ENCODE assay signal across 9 cellular contexts in genomic region chr3:171168086-171168485, GRCh38.
A peak's percentile ranks its signal among the peaks of the same experiment; 100 is the strongest.
DNase-seq lines count a peak whose midpoint lies in the region; TF ChIP-seq lines count a peak whose summit lies in the region.
"Had no signal": no experiment of that assay in that cellular context is flagged by ENCODE, and none has a peak within 500 bp of the region (broad histone marks: within the 10 kb centered on the region; RNA-seq: fewer than 3 reads in every experiment).

No MANE protein-coding gene starts in this region.

- 0 out of 3 replicates have a peak, but pooled peaks have one; percentile 6 for TF ChIP-seq CTCF in GM12872 (IDR thresholded peaks at IDR 0.05; ENCODE audit: insufficient read depth, low read depth, low read length)
- peak; percentile 48 for TF ChIP-seq CTCF in epithelial cell of esophagus (IDR thresholded peaks at IDR 0.05; ENCODE audit: insufficient read depth, low read depth, low read length, missing control alignments)
- TF ChIP-seq CTCF in osteoblast (IDR thresholded peaks at IDR 0.05; ENCODE audit: extremely low read depth, low read depth, low read length) = peak; percentile 66
- no peak for TF ChIP-seq CTCF in testis (IDR thresholded peaks at IDR 0.05)

- H3K36me3 ChIP-seq in NT2/D1 (ENCODE audit: insufficient read depth, insufficient read length, low read length) (no peaks in the 10 kb centered on the region), osteoblast (ENCODE audit: insufficient read depth, low read length) (no peaks in the 10 kb centered on the region), testis (ENCODE audit: low read depth, missing control alignments) (no peaks in the 10 kb centered on the region)

- no peaks in the 10 kb centered on the region for H3K79me2 ChIP-seq in osteoblast (ENCODE audit: insufficient read depth, low read length)

- H3K4me1 Mint-ChIP-seq in activated T-cell treated with anti-CD3 and anti-CD28 coated beads, Interleukin-2, amount 50 U/mL, for 24 hours (ENCODE audit: low read depth) = peaks cover 26% of the 10 kb centered on the region

- H4K20me1 ChIP-seq in osteoblast (ENCODE audit: insufficient read depth, low read length) = no peaks in the 10 kb centered on the region

- no peak overlapping the region for H3K4me2 ChIP-seq in osteoblast (ENCODE audit: insufficient read depth, low read length)

- no peak overlapping the region for H3K9ac ChIP-seq in NT2/D1 (ENCODE audit: insufficient read length, low read depth)

- H3K4me1 ChIP-seq in NT2/D1 (ENCODE audit: insufficient read depth, insufficient read length) = peaks cover 6% of the 10 kb centered on the region
- peaks cover 7% of the 10 kb centered on the region for H3K4me1 ChIP-seq in osteoblast (ENCODE audit: insufficient read depth, low read length)
- H3K4me1 ChIP-seq in testis = no peaks in the 10 kb centered on the region

- no peak for TF ChIP-seq POLR2A in testis (IDR thresholded peaks at IDR 0.05)

- H2AFZ ChIP-seq in osteoblast (ENCODE audit: low read length) = no peak overlapping the region

- 80 to 83% methylated on average over 5 of the region's 5 CpGs for WGBS in testis, 2 donors

- no peaks in the 10 kb centered on the region for H3K27me3 Mint-ChIP-seq in activated T-cell treated with anti-CD3 and anti-CD28 coated beads, Interleukin-2, amount 50 U/mL, for 24 hours

- H3K36me3 Mint-ChIP-seq in activated T-cell treated with anti-CD3 and anti-CD28 coated beads, Interleukin-2, amount 50 U/mL, for 24 hours (ENCODE audit: low read depth) = peaks cover 79% of the 10 kb centered on the region

- DNase-seq in NT2/D1 (ENCODE audit: low read depth, low spot score) = peak; percentile 36
- DNase-seq in epithelial cell of esophagus (ENCODE audit: low read depth) = peak; percentile 46
- no peak for DNase-seq in osteoblast (ENCODE audit: insufficient read length, low spot score, missing footprints)
- DNase-seq in middle frontal gyrus (ENCODE audit: extremely low spot score, low spot score) = no peak
- DNase-seq in activated T-cell treated with anti-CD3 and anti-CD28 coated beads, Interleukin-2, amount 50 U/mL, for 24 hours = no peak
- no peak for DNase-seq in testis
- DNase-seq: effector CD4-positive, alpha-beta T cell; Karpas-422 had no signal

- no peak overlapping the region for H3K27ac Mint-ChIP-seq in activated T-cell treated with anti-CD3 and anti-CD28 coated beads, Interleukin-2, amount 50 U/mL, for 24 hours

- H3K4me3 ChIP-seq in NT2/D1 (ENCODE audit: insufficient read length, low read depth) (no peak overlapping the region), epithelial cell of esophagus (ENCODE audit: low read length) (no peak overlapping the region), osteoblast (ENCODE audit: insufficient read depth, low read length) (no peak overlapping the region), testis (no peak overlapping the region)

- intact Hi-C loops in testis (cut with DNase I; ENCODE audit: low total_unique reads) = no loop called here

- peaks cover 17% of the 10 kb centered on the region for H3K9me3 ChIP-seq in NT2/D1 (ENCODE audit: insufficient read depth, low read length)
- H3K9me3 ChIP-seq in osteoblast (ENCODE audit: low read depth, low read length) = no peaks in the 10 kb centered on the region
- H3K9me3 ChIP-seq in testis = no peaks in the 10 kb centered on the region

- H3K27me3 ChIP-seq in NT2/D1 (ENCODE audit: insufficient read depth, insufficient read length) (no peaks in the 10 kb centered on the region), osteoblast (ENCODE audit: insufficient read depth, low read length) (no peaks in the 10 kb centered on the region), testis (no peaks in the 10 kb centered on the region)

- peaks cover 5% of the 10 kb centered on the region for H3K9me3 Mint-ChIP-seq in activated T-cell treated with anti-CD3 and anti-CD28 coated beads, Interleukin-2, amount 50 U/mL, for 24 hours

- H3K4me3 Mint-ChIP-seq in activated T-cell treated with anti-CD3 and anti-CD28 coated beads, Interleukin-2, amount 50 U/mL, for 24 hours = no peak overlapping the region

- H3K27ac ChIP-seq in osteoblast (ENCODE audit: low read depth, low read length) (no peak overlapping the region), testis (no peak overlapping the region)

Comparison
In these comparisons a context has a peak if more than half of its experiments do, and no peak if none do; other contexts are left out.
1. CTCF ChIP-seq: peak in GM12872 (single experiment), epithelial cell of esophagus (single experiment) and osteoblast (single experiment); none in testis (0 of 3).
2. DNase-seq: peak in NT2/D1 (single experiment) and epithelial cell of esophagus (single experiment); none in osteoblast (single experiment), middle frontal gyrus (single experiment), activated T-cell treated with anti-CD3 and anti-CD28 coated beads, Interleukin-2, amount 50 U/mL, for 24 hours (single experiment) and testis (single experiment).